Comparison of ENCODE assay signal across 21 cellular contexts in genomic region chr2:81412681-81413080, GRCh38.
"Had no signal": no experiment of that assay in that cellular context is flagged by ENCODE, and none has a peak within 500 bp of the region (broad histone marks: within the 10 kb centered on the region; RNA-seq: fewer than 3 reads in every experiment).

No MANE protein-coding gene starts in this region.

- DNase-seq: activated B cell treated with CpG ODN at 0.5 μM for 24 hours; activated CD4-positive, alpha-beta T cell treated with anti-CD3 and anti-CD28 coated beads for 4 hours; activated CD4-positive, alpha-beta T cell treated with anti-CD3 and anti-CD28 coated beads, Interleukin-2, amount 50 U/mL, for 48 hours; activated CD8-positive, alpha-beta memory T cell treated with anti-CD3 and anti-CD28 coated beads, Interleukin-2, amount 50 U/mL, for 48 hours; activated naive CD4-positive, alpha-beta T cell; activated naive CD8-positive, alpha-beta T cell treated with anti-CD3 and anti-CD28 coated beads for 36 hours; activated T-cell treated with anti-CD3 and anti-CD28 coated beads, Interleukin-2, amount 50 U/mL, for 4 hours; amniotic stem cell; cerebellar nuclear complex; endodermal cell; heart left ventricle; kidney; left ventricle myocardium superior; mammary epithelial cell; natural killer cell; spleen; stimulated activated CD4-positive, alpha-beta T cell treated with anti-CD3 and anti-CD28 coated beads, Interleukin-4, amount 100 ng/mL, for 1 hour; stimulated activated naive CD4-positive, alpha-beta T cell; T-helper 17 cell; upper lobe of right lung had no signal

- ATAC-seq: activated T-cell treated with anti-CD3 and anti-CD28 coated beads, Interleukin-2, amount 50 U/mL, for 4 hours; gastroesophageal sphincter; heart left ventricle; left ventricle myocardium superior; natural killer cell; T-helper 17 cell; upper lobe of right lung had no signal
